9 cellular contexts compared by ENCODE assay signal in genomic region chr6:42449917-42450313, GRCh38. TPM values are rescaled to one million over a fixed set of nuclear protein-coding genes. Genes with fewer than 3 reads are reported as not detected.
DNase-seq lines count a peak whose midpoint lies in the region; ATAC-seq and TF ChIP-seq lines count a peak whose summit lies in the region.
"Had no signal": no experiment of that assay in that cellular context is flagged by ENCODE, and none has a peak within 500 bp of the region (broad histone marks: within the 10 kb centered on the region; RNA-seq: fewer than 3 reads in every experiment).

No MANE protein-coding gene starts in this region.

- H3K4me3 Mint-ChIP-seq in CD8-positive, alpha-beta memory T cell, result peak overlapping the region; percentile 90 to 100 (median 99)
- H3K4me3 Mint-ChIP-seq in nephron progenitor cell, result peak overlapping the region; percentile 98

- POLR2A ChIA-PET in CD8-positive, alpha-beta memory T cell (lab: Charles Lee), result interaction anchor here (0.6 to 7.5 kb wide), 3 partner anchors 17 to 59 kb away, joined by 3 to 50 read pairs (median 3); no protein-coding TSS in a partner anchor

- no peaks in the 10 kb centered on the region for H3K9me3 ChIP-seq in CD8-positive, alpha-beta memory T cell (ENCODE audit: low read length)
- H3K9me3 ChIP-seq in MG63, result no peaks in the 10 kb centered on the region

- peaks cover 18% of the 10 kb centered on the region for H3K4me1 ChIP-seq in CD8-positive, alpha-beta memory T cell (ENCODE audit: insufficient read depth, low read length)

- H3K36me3 ChIP-seq in CD8-positive, alpha-beta memory T cell (ENCODE audit: insufficient read depth, low read length), result no peaks in the 10 kb centered on the region
- H3K36me3 ChIP-seq in MG63, result no peaks in the 10 kb centered on the region

- H3K4me3 ChIP-seq in CD8-positive, alpha-beta memory T cell (ENCODE audit: low read length), result peak overlapping the region; percentile 88
- peak overlapping the region; percentile 69 for H3K4me3 ChIP-seq in MG63

- TF ChIP-seq CTCF in nephron progenitor cell (IDR thresholded peaks at IDR 0.05), result no peak

- CTCF ChIA-PET in CD8-positive, alpha-beta memory T cell (lab: Charles Lee), result interaction anchor here (0.8 to 2.2 kb wide), 6 partner anchors 10 to 97 kb away, joined by 3 to 9 read pairs (median 4); no protein-coding TSS in a partner anchor

- ATAC-seq in GM18517 (IDR thresholded peaks at IDR 0.05; ENCODE audit: unreplicated experiment) (no peak), HG03095 (IDR thresholded peaks at IDR 0.05; ENCODE audit: unreplicated experiment) (no peak)

- H3K9me3 Mint-ChIP-seq in CD8-positive, alpha-beta memory T cell, result no peaks in the 10 kb centered on the region
- peaks cover 10% of the 10 kb centered on the region for H3K9me3 Mint-ChIP-seq in nephron progenitor cell

- H3K27me3 Mint-ChIP-seq in CD8-positive, alpha-beta memory T cell, result no peaks in the 10 kb centered on the region
- peaks cover 73% of the 10 kb centered on the region for H3K27me3 Mint-ChIP-seq in nephron progenitor cell (ENCODE audit: low read depth, poor library complexity)

- H3K27ac ChIP-seq in CD8-positive, alpha-beta memory T cell (ENCODE audit: low read depth, low read length), result peak overlapping the region; percentile 49

- peaks cover 55 to 72% (median 65%) of the 10 kb centered on the region in 3 donors for H3K4me1 Mint-ChIP-seq in CD8-positive, alpha-beta memory T cell
- H3K4me1 Mint-ChIP-seq in nephron progenitor cell, result peaks cover 46% of the 10 kb centered on the region

- no peaks in the 10 kb centered on the region for H3K27me3 ChIP-seq in CD8-positive, alpha-beta memory T cell (ENCODE audit: insufficient read depth, low read length, poor library complexity, severe bottlenecking)
- H3K27me3 ChIP-seq in MG63, result no peaks in the 10 kb centered on the region

- DNase-seq in CD8-positive, alpha-beta memory T cell, result no peak
- DNase-seq in MG63 (no peak), cerebellar cortex (ENCODE audit: low spot score) (peak; percentile 48), nephron progenitor cell (no peak), GOT3 (lab: John Stamatoyannopoulos, UW) (no peak)
- no peak for DNase-seq in activated CD4-positive, alpha-beta T cell treated with anti-CD3 and anti-CD28 coated beads for 1 hour
- DNase-seq: central memory CD4-positive, alpha-beta T cell had no signal

- H3K36me3 Mint-ChIP-seq in CD8-positive, alpha-beta memory T cell, result peaks cover 0 to 43% (median 7%) of the 10 kb centered on the region in 3 donors
- H3K36me3 Mint-ChIP-seq in nephron progenitor cell (ENCODE audit: low read depth), result peaks cover 5% of the 10 kb centered on the region

- H3K27ac Mint-ChIP-seq in CD8-positive, alpha-beta memory T cell, result peak overlapping the region; percentile 79 to 99 (median 93)
- no peak overlapping the region for H3K27ac Mint-ChIP-seq in nephron progenitor cell

RNA-seq across cellular contexts. Expression of gene TRERF1, which starts 1.8 kb away (rescaled TPM):
- 10 to 100 TPM; 10.3 to 10.6 TPM for total RNA-seq in CD8-positive, alpha-beta memory T cell
- polyA plus RNA-seq in CD8-positive, alpha-beta memory T cell, result 10.2 TPM
- 2.1 TPM in 2 replicates for total RNA-seq in MG63 (2014; rRNA removed; shearing (Covaris generic); ENCODE audit: low replicate concordance)
